Comparison of ENCODE assay signal across 22 cellular contexts in the genomic region with DNA sequence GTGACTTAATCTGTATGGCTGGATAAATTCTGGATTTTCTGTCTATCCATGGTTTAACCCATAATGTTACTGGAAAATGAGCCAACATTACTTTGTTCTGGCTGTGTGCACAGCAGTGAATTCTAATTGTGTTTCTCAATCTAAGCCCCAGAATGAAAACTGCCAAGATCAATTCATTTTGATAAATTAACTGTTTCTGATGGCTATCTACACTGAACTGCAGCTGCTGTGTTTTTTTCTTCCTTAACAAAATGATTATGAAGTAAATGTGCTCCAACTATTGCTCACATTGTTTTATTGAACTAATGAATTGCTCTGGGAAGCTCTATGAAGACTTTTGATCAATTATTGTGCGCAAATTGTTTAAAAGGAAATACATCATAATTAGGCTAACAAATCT. TPM values are rescaled to one million over a fixed set of nuclear protein-coding genes. Genes with fewer than 3 reads are reported as not detected.
"Had no signal": no experiment of that assay in that cellular context is flagged by ENCODE, and none has a peak within 500 bp of the region (broad histone marks: within the 10 kb centered on the region; RNA-seq: fewer than 3 reads in every experiment).

No MANE protein-coding gene starts in this region.

- H3K27ac Mint-ChIP-seq: activated naive CD8-positive, alpha-beta T cell treated with anti-CD3 and anti-CD28 coated beads for 36 hours; natural killer cell treated with Interleukin-12 subunit alpha and Interleukin-12 subunit beta and Interleukin-15 and Interleukin-18, amount 100 ng/mL, for 72 hours; T-cell had no signal

- H3K4me3 ChIP-seq: cardiac muscle cell, sigmoid colon, spleen, tibial nerve had no signal

- H3K27me3 Mint-ChIP-seq: activated naive CD8-positive, alpha-beta T cell treated with anti-CD3 and anti-CD28 coated beads for 36 hours; natural killer cell treated with Interleukin-12 subunit alpha and Interleukin-12 subunit beta and Interleukin-15 and Interleukin-18, amount 100 ng/mL, for 72 hours had no signal

- H3K36me3 Mint-ChIP-seq: activated naive CD8-positive, alpha-beta T cell treated with anti-CD3 and anti-CD28 coated beads for 36 hours; natural killer cell treated with Interleukin-12 subunit alpha and Interleukin-12 subunit beta and Interleukin-15 and Interleukin-18, amount 100 ng/mL, for 72 hours; T-cell had no signal

- ATAC-seq: esophagus mucosa, T-cell had no signal

- H3K27ac ChIP-seq: cardiac muscle cell, spleen had no signal

- H3K9me3 Mint-ChIP-seq: activated naive CD8-positive, alpha-beta T cell treated with anti-CD3 and anti-CD28 coated beads for 36 hours; dendritic cell treated with granulocyte-macrophage colony-stimulating factor and Interleukin-4, amounts not matched to agents 40 ng/mL and 50 ng/mL, for 4 days; natural killer cell treated with Interleukin-12 subunit alpha and Interleukin-12 subunit beta and Interleukin-15 and Interleukin-18, amount 100 ng/mL, for 72 hours had no signal

- H3K36me3 ChIP-seq: cardiac muscle cell, sigmoid colon, spleen, tibial nerve had no signal

- H3K27me3 ChIP-seq: cardiac muscle cell, sigmoid colon, spleen, tibial nerve had no signal

- H3K4me1 ChIP-seq: sigmoid colon, spleen had no signal

- H3K9me3 ChIP-seq: sigmoid colon, spleen, tibial nerve had no signal

- H3K4me1 Mint-ChIP-seq: activated naive CD8-positive, alpha-beta T cell treated with anti-CD3 and anti-CD28 coated beads for 36 hours; T-cell had no signal

- H3K4me3 Mint-ChIP-seq: activated naive CD8-positive, alpha-beta T cell treated with anti-CD3 and anti-CD28 coated beads for 36 hours; dendritic cell treated with granulocyte-macrophage colony-stimulating factor and Interleukin-4, amounts not matched to agents 40 ng/mL and 50 ng/mL, for 4 days; natural killer cell treated with Interleukin-12 subunit alpha and Interleukin-12 subunit beta and Interleukin-15 and Interleukin-18, amount 100 ng/mL, for 72 hours; T-cell had no signal

- DNase-seq: activated naive CD4-positive, alpha-beta T cell; activated naive CD8-positive, alpha-beta T cell treated with anti-CD3 and anti-CD28 coated beads for 36 hours; activated T-cell treated with anti-CD3 and anti-CD28 coated beads, Interleukin-2, amount 50 U/mL, for 1 hour; effector CD8-positive, alpha-beta T cell; foreskin melanocyte; left ventricle myocardium superior; mammary epithelial cell; sigmoid colon; spleen; stimulated activated CD4-positive, alpha-beta T cell treated with anti-CD3 and anti-CD28 coated beads, Interleukin-4, amount 100 ng/mL, for 1 hour; stimulated activated naive CD4-positive, alpha-beta T cell; T-cell; T-helper 9 cell had no signal

RNA-seq across cellular contexts. Expression of gene CPB1, which starts 35.7 kb away (rescaled TPM):
- total RNA-seq: activated naive CD8-positive, alpha-beta T cell treated with anti-CD3 and anti-CD28 coated beads for 36 hours; cardiac muscle cell; chondrocyte; endothelial cell of umbilical vein; esophagus mucosa; left ventricle myocardium superior; mammary epithelial cell; natural killer cell treated with Interleukin-12 subunit alpha and Interleukin-12 subunit beta and Interleukin-15 and Interleukin-18, amount 100 ng/mL, for 72 hours; renal cortical epithelial cell; urinary bladder had no signal
- polyA plus RNA-seq: cardiac muscle cell, endothelial cell of umbilical vein, mammary epithelial cell had no signal
